Comparison of ENCODE assay signal across 15 cellular contexts in genomic region chr2:230636684-230637271, GRCh38.
DNase-seq lines count a peak whose midpoint lies in the region; ATAC-seq, FAIRE-seq and TF ChIP-seq lines count a peak whose summit lies in the region.
"Had no signal": no experiment of that assay in that cellular context is flagged by ENCODE, and none has a peak within 500 bp of the region (broad histone marks: within the 10 kb centered on the region; RNA-seq: fewer than 3 reads in every experiment).

No MANE protein-coding gene starts in this region.

- H3K27me3 Mint-ChIP-seq in activated CD4-positive, alpha-beta T cell treated with anti-CD3 and anti-CD28 coated beads, Interleukin-2, amount 10 ng/mL, durations not matched to agents 7 days and 5 days = no peaks in the 10 kb centered on the region

- H3K27ac ChIP-seq in endothelial cell of umbilical vein (ENCODE audit: insufficient read depth, low read depth, low read length) (no peak overlapping the region), stomach (no peak overlapping the region)
- H3K27ac ChIP-seq: upper lobe of left lung had no signal

- no peak overlapping the region for H3K4me2 ChIP-seq in endothelial cell of umbilical vein (ENCODE audit: insufficient read depth, low read length)

- H3K27ac Mint-ChIP-seq in activated CD4-positive, alpha-beta T cell treated with anti-CD3 and anti-CD28 coated beads, Interleukin-2, amount 10 ng/mL, durations not matched to agents 7 days and 5 days = peak overlapping the region; percentile 38
- H3K27ac Mint-ChIP-seq: HFFc6 had no signal

- DNase-seq in activated CD4-positive, alpha-beta T cell treated with anti-CD3 and anti-CD28 coated beads, Interleukin-2, amount 10 ng/mL, durations not matched to agents 7 days and 5 days = no peak
- no peak for DNase-seq in activated CD4-positive, alpha-beta T cell treated with anti-CD3 and anti-CD28 coated beads for 1 hour
- DNase-seq in endothelial cell of umbilical vein (ENCODE audit: low read depth, low spot score) (no peak), T-helper 9 cell (no peak), NCI-H1092 treated with DMSO at 0.1 percent for 48 hours (lab: John Stamatoyannopoulos, UW) (no peak), stomach (no peak)
- DNase-seq: HFFc6, KBM-7, kidney glomerular epithelial cell, NCI-H187 treated with DMSO at 0.1 percent for 48 hours, posterior cingulate gyrus, upper lobe of left lung had no signal

- no peaks in the 10 kb centered on the region for H3K9me1 ChIP-seq in endothelial cell of umbilical vein (replicated peaks; ENCODE audit: control insufficient read depth, extremely low read depth, insufficient read depth, low read length)

- no peak for TF ChIP-seq CTCF in endothelial cell of umbilical vein (IDR thresholded peaks at IDR 0.05; ENCODE audit: extremely low read depth in 1 of 2, insufficient read depth in 1 of 2, low read depth in 1 of 2, low read length in 2 of 2)
- TF ChIP-seq CTCF in stomach (IDR thresholded peaks at IDR 0.05) = no peak

- H3K4me1 Mint-ChIP-seq in activated CD4-positive, alpha-beta T cell treated with anti-CD3 and anti-CD28 coated beads, Interleukin-2, amount 10 ng/mL, durations not matched to agents 7 days and 5 days = peaks cover 16% of the 10 kb centered on the region

- no peak overlapping the region for H3K4me3 Mint-ChIP-seq in activated CD4-positive, alpha-beta T cell treated with anti-CD3 and anti-CD28 coated beads, Interleukin-2, amount 10 ng/mL, durations not matched to agents 7 days and 5 days
- H3K4me3 Mint-ChIP-seq: HFFc6 had no signal

- CTCF ChIA-PET in activated CD4-positive, alpha-beta T cell treated with anti-CD3 and anti-CD28 coated beads, Interleukin-2, amount 10 ng/mL, durations not matched to agents 7 days and 5 days (lab: Charles Lee) = interaction anchor here (0.8 kb wide), 1 partner anchor 9 kb away, joined by 3 read pairs; no protein-coding TSS in a partner anchor
- CTCF ChIA-PET in endothelial cell of umbilical vein (lab: Charles Lee) = no interaction called here

- peak; percentile 50 for FAIRE-seq in endothelial cell of umbilical vein (lab: Jason Lieb, UNC)
- FAIRE-seq: bronchial epithelial cell had no signal

- H3K4me3 ChIP-seq in endothelial cell of umbilical vein (replicated peaks in 1 of 3; ENCODE audit: insufficient read depth in 1 of 3, low read depth in 1 of 3, low read length in 3 of 3) (no peak overlapping the region), stomach (no peak overlapping the region)
- H3K4me3 ChIP-seq: upper lobe of left lung had no signal

- no peak overlapping the region for H3K9ac ChIP-seq in endothelial cell of umbilical vein (replicated peaks; ENCODE audit: extremely low read depth, insufficient read depth, low read length)

- no peaks in the 10 kb centered on the region for H4K20me1 ChIP-seq in endothelial cell of umbilical vein (replicated peaks; ENCODE audit: control insufficient read depth, extremely low read depth, insufficient read depth, low read length)

- WGBS in stomach, 5 donors = 41 to 55% (median 49%) methylated on average over 6 of the region's 6 CpGs

- TF ChIP-seq EP300 in stomach (IDR thresholded peaks at IDR 0.05) = no peak

- TF ChIP-seq POLR2A in endothelial cell of umbilical vein (IDR thresholded peaks at IDR 0.05; ENCODE audit: low read depth, low read length) (no peak), stomach (IDR thresholded peaks at IDR 0.05) (no peak)

- dilution Hi-C loops in endothelial cell of umbilical vein (cut with MboI; ENCODE audit: extremely low pct_ligation_motif_present, low sequenced_read_pairs) = no loop called here

- no peaks in the 10 kb centered on the region for H3K79me2 ChIP-seq in endothelial cell of umbilical vein (ENCODE audit: control insufficient read depth, insufficient read depth, low read length)

- no peak overlapping the region for H2AFZ ChIP-seq in endothelial cell of umbilical vein (ENCODE audit: low read depth, low read length)

- no TSS peak for BruUV-seq in endothelial cell of umbilical vein (replicated peaks; lab: Mats Ljungman, UMichigan)

- POLR2A ChIA-PET in activated CD4-positive, alpha-beta T cell treated with anti-CD3 and anti-CD28 coated beads, Interleukin-2, amount 10 ng/mL, durations not matched to agents 7 days and 5 days (lab: Charles Lee) = no interaction called here
- POLR2A ChIA-PET in endothelial cell of umbilical vein (lab: Charles Lee) = no interaction called here

- intact Hi-C loops in endothelial cell of umbilical vein (cut with micrococcal nuclease) = no loop called here
- intact Hi-C loops in stomach (cut with DNase I; ENCODE audit: low total_unique reads) = no loop called here

- H3K4me1 ChIP-seq in endothelial cell of umbilical vein (ENCODE audit: control insufficient read depth, extremely low read depth, insufficient read depth, low read length) (no peaks in the 10 kb centered on the region), stomach (no peaks in the 10 kb centered on the region)
- H3K4me1 ChIP-seq: upper lobe of left lung had no signal

- no peaks in the 10 kb centered on the region for H3K9me3 Mint-ChIP-seq in activated CD4-positive, alpha-beta T cell treated with anti-CD3 and anti-CD28 coated beads, Interleukin-2, amount 10 ng/mL, durations not matched to agents 7 days and 5 days
- H3K9me3 Mint-ChIP-seq: HFFc6 had no signal

- no peaks in the 10 kb centered on the region for H3K9me3 ChIP-seq in endothelial cell of umbilical vein (replicated peaks; ENCODE audit: control insufficient read depth, insufficient read depth, low read length)
- H3K9me3 ChIP-seq in stomach = no peaks in the 10 kb centered on the region
- H3K9me3 ChIP-seq: upper lobe of left lung had no signal

- no peaks in the 10 kb centered on the region for H3K36me3 ChIP-seq in endothelial cell of umbilical vein (ENCODE audit: control insufficient read depth in 2 of 2, extremely low read depth in 1 of 2, insufficient read depth in 2 of 2, low read length in 2 of 2)
- H3K36me3 ChIP-seq in stomach = no peaks in the 10 kb centered on the region
- H3K36me3 ChIP-seq: upper lobe of left lung had no signal

- no peaks in the 10 kb centered on the region for H3K36me3 Mint-ChIP-seq in activated CD4-positive, alpha-beta T cell treated with anti-CD3 and anti-CD28 coated beads, Interleukin-2, amount 10 ng/mL, durations not matched to agents 7 days and 5 days (ENCODE audit: low read depth)

- ATAC-seq in GM18868 (IDR thresholded peaks at IDR 0.05; ENCODE audit: unreplicated experiment) = peak; percentile 47
- ATAC-seq in HG03439 (IDR thresholded peaks at IDR 0.05; ENCODE audit: unreplicated experiment) = peak; percentile 50

- H3K27me3 ChIP-seq in endothelial cell of umbilical vein (ENCODE audit: control insufficient read depth in 2 of 2, insufficient read depth in 2 of 2, low read length in 2 of 2) (no peaks in the 10 kb centered on the region), stomach (no peaks in the 10 kb centered on the region)
- H3K27me3 ChIP-seq: upper lobe of left lung had no signal

TF ChIP-seq in endothelial cell of umbilical vein, 7 proteins besides CTCF, POLR2A, EP300 and RAD21:
- TF ChIP-seq MYC (IDR thresholded peaks at IDR 0.05; ENCODE audit: low read depth, low read length) (no peak), FOS (IDR thresholded peaks at IDR 0.05; ENCODE audit: borderline replicate concordance, insufficient read depth, low read length) (no peak), POLR2AphosphoS5 (IDR thresholded peaks at IDR 0.05; ENCODE audit: insufficient read depth, low read depth, low read length) (no peak), GATA2 (IDR thresholded peaks at IDR 0.05; ENCODE audit: insufficient read depth, insufficient read length, low read depth, low read length) (no peak)
- TF ChIP-seq, protein P1, sequence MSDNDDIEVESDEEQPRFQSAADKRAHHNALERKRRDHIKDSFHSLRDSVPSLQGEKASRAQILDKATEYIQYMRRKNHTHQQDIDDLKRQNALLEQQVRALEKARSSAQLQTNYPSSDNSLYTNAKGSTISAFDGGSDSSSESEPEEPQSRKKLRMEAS (IDR thresholded peaks at IDR 0.05; ENCODE audit: insufficient read depth, insufficient read length) = no peak
TF ChIP-seq in endothelial cell of umbilical vein: peak in this region for 0.
